18 cellular contexts compared by ENCODE assay signal in genomic region chr16:8912793-8913192, GRCh38. TPM values are rescaled to one million over a fixed set of nuclear protein-coding genes. Genes with fewer than 3 reads are reported as not detected.
DNase-seq lines count a peak whose midpoint lies in the region; ATAC-seq and TF ChIP-seq lines count a peak whose summit lies in the region.
"Had no signal": no experiment of that assay in that cellular context is flagged by ENCODE, and none has a peak within 500 bp of the region (broad histone marks: within the 10 kb centered on the region; RNA-seq: fewer than 3 reads in every experiment).

No MANE protein-coding gene starts in this region.

- no peak for DNase-seq in activated CD4-positive, alpha-beta T cell treated with anti-CD3 and anti-CD28 coated beads, Interleukin-2, amount 10 ng/mL, durations not matched to agents 24 days and 14 days
- no peak for DNase-seq in activated CD4-positive, alpha-beta T cell treated with anti-CD3 and anti-CD28 coated beads, Interleukin-2, amount 50 U/mL, for 1 hour
- no peak for DNase-seq in activated T-helper 1 cell treated with anti-CD3 and anti-CD28 coated beads, Interleukin-12 subunit alpha, Interleukin-12 subunit beta, Interleukin-2, Interleukin-4 antibody, amounts not matched to agents 30 ng/mL and 10 ng/mL and 1 ng/mL, durations not matched to agents 14 hours and 24 hours and 36 hours (ENCODE audit: low spot score)
- DNase-seq in stimulated activated naive CD8-positive, alpha-beta T cell treated with anti-CD3 and anti-CD28 coated beads, Interleukin-15, amount 100 ng/mL, for 72 hours: no peak
- DNase-seq in cortex of kidney (lab: John Stamatoyannopoulos, UW) (no peak), erythroblast (lab: John Stamatoyannopoulos, UW) (no peak)
- DNase-seq: KG1, NCI-H1092, NCI-H510A treated with DMSO at 0.1 percent for 48 hours, NCI-H82, Peyer's patch had no signal

- peaks cover 9% of the 10 kb centered on the region for H4K20me1 ChIP-seq in KMS-11 (ENCODE audit: insufficient read depth)

- no peaks in the 10 kb centered on the region for H3K9me3 Mint-ChIP-seq in activated CD4-positive, alpha-beta T cell treated with anti-CD3 and anti-CD28 coated beads, Interleukin-2, amount 10 ng/mL, durations not matched to agents 24 days and 14 days
- no peaks in the 10 kb centered on the region for H3K9me3 Mint-ChIP-seq in activated T-helper 1 cell treated with anti-CD3 and anti-CD28 coated beads, Interleukin-12 subunit alpha, Interleukin-12 subunit beta, Interleukin-2, Interleukin-4 antibody, amounts not matched to agents 30 ng/mL and 10 ng/mL and 1 ng/mL, durations not matched to agents 14 hours and 24 hours and 36 hours
- H3K9me3 Mint-ChIP-seq in stimulated activated naive CD8-positive, alpha-beta T cell treated with anti-CD3 and anti-CD28 coated beads, Interleukin-15, amount 100 ng/mL, for 72 hours: no peaks in the 10 kb centered on the region

- H3K9ac ChIP-seq in KMS-11: no peak overlapping the region
- H3K9ac ChIP-seq: BLaER1 had no signal

- no peak for TF ChIP-seq CTCF in KMS-11 (conservative IDR thresholded peaks at IDR 0.05; ENCODE audit: low read depth, low read length)

- H3K27ac Mint-ChIP-seq in activated CD4-positive, alpha-beta T cell treated with anti-CD3 and anti-CD28 coated beads, Interleukin-2, amount 10 ng/mL, durations not matched to agents 24 days and 14 days: peak overlapping the region; percentile 40
- peak overlapping the region; percentile 29 for H3K27ac Mint-ChIP-seq in activated T-helper 1 cell treated with anti-CD3 and anti-CD28 coated beads, Interleukin-12 subunit alpha, Interleukin-12 subunit beta, Interleukin-2, Interleukin-4 antibody, amounts not matched to agents 30 ng/mL and 10 ng/mL and 1 ng/mL, durations not matched to agents 14 hours and 24 hours and 36 hours
- H3K27ac Mint-ChIP-seq in stimulated activated naive CD8-positive, alpha-beta T cell treated with anti-CD3 and anti-CD28 coated beads, Interleukin-15, amount 100 ng/mL, for 72 hours: peak overlapping the region; percentile 16 to 19

- H3K36me3 Mint-ChIP-seq in activated CD4-positive, alpha-beta T cell treated with anti-CD3 and anti-CD28 coated beads, Interleukin-2, amount 10 ng/mL, durations not matched to agents 24 days and 14 days (ENCODE audit: low read depth): peaks cover 73% of the 10 kb centered on the region
- peaks cover 66% of the 10 kb centered on the region for H3K36me3 Mint-ChIP-seq in activated T-helper 1 cell treated with anti-CD3 and anti-CD28 coated beads, Interleukin-12 subunit alpha, Interleukin-12 subunit beta, Interleukin-2, Interleukin-4 antibody, amounts not matched to agents 30 ng/mL and 10 ng/mL and 1 ng/mL, durations not matched to agents 14 hours and 24 hours and 36 hours (ENCODE audit: low read depth)

- H3K4me1 ChIP-seq in KMS-11 (ENCODE audit: low read depth, poor library complexity, severe bottlenecking): peaks cover 79% of the 10 kb centered on the region

- peak overlapping the region; percentile 66 for H3K27ac ChIP-seq in KMS-11
- H3K27ac ChIP-seq: BLaER1 had no signal

- no peak for TF ChIP-seq POLR2A in erythroblast (IDR thresholded peaks at IDR 0.05; ENCODE audit: low read length)

- ATAC-seq in stimulated activated naive CD8-positive, alpha-beta T cell treated with anti-CD3 and anti-CD28 coated beads, Interleukin-15, amount 100 ng/mL, for 72 hours: no peak
- ATAC-seq in HG03520 (IDR thresholded peaks at IDR 0.05; ENCODE audit: unreplicated experiment): no peak
- ATAC-seq: Right ventricle myocardium inferior had no signal

- H3K27me3 Mint-ChIP-seq in activated CD4-positive, alpha-beta T cell treated with anti-CD3 and anti-CD28 coated beads, Interleukin-2, amount 10 ng/mL, durations not matched to agents 24 days and 14 days: no peaks in the 10 kb centered on the region
- no peaks in the 10 kb centered on the region for H3K27me3 Mint-ChIP-seq in activated T-helper 1 cell treated with anti-CD3 and anti-CD28 coated beads, Interleukin-12 subunit alpha, Interleukin-12 subunit beta, Interleukin-2, Interleukin-4 antibody, amounts not matched to agents 30 ng/mL and 10 ng/mL and 1 ng/mL, durations not matched to agents 14 hours and 24 hours and 36 hours (ENCODE audit: insufficient read depth)
- H3K27me3 Mint-ChIP-seq in stimulated activated naive CD8-positive, alpha-beta T cell treated with anti-CD3 and anti-CD28 coated beads, Interleukin-15, amount 100 ng/mL, for 72 hours: no peaks in the 10 kb centered on the region

- peaks cover 13% of the 10 kb centered on the region; the same call in 1 of the 2 replicates for H3K36me3 ChIP-seq in KMS-11 (ENCODE audit: insufficient read depth)

- peak overlapping the region; percentile 91 for H3K4me2 ChIP-seq in KMS-11
- H3K4me2 ChIP-seq: BLaER1 had no signal

- H3K79me2 ChIP-seq in KMS-11 (ENCODE audit: insufficient read depth, low read depth): peaks cover 47% of the 10 kb centered on the region; the same call in 1 of the 2 replicates

- peaks cover 46% of the 10 kb centered on the region for H3K4me1 Mint-ChIP-seq in activated CD4-positive, alpha-beta T cell treated with anti-CD3 and anti-CD28 coated beads, Interleukin-2, amount 10 ng/mL, durations not matched to agents 24 days and 14 days
- peaks cover 64% of the 10 kb centered on the region for H3K4me1 Mint-ChIP-seq in activated T-helper 1 cell treated with anti-CD3 and anti-CD28 coated beads, Interleukin-12 subunit alpha, Interleukin-12 subunit beta, Interleukin-2, Interleukin-4 antibody, amounts not matched to agents 30 ng/mL and 10 ng/mL and 1 ng/mL, durations not matched to agents 14 hours and 24 hours and 36 hours (ENCODE audit: low read depth)
- peaks cover 38% of the 10 kb centered on the region for H3K4me1 Mint-ChIP-seq in stimulated activated naive CD8-positive, alpha-beta T cell treated with anti-CD3 and anti-CD28 coated beads, Interleukin-15, amount 100 ng/mL, for 72 hours

- H3K4me3 Mint-ChIP-seq in activated CD4-positive, alpha-beta T cell treated with anti-CD3 and anti-CD28 coated beads, Interleukin-2, amount 10 ng/mL, durations not matched to agents 24 days and 14 days: no peak overlapping the region
- no peak overlapping the region for H3K4me3 Mint-ChIP-seq in activated T-helper 1 cell treated with anti-CD3 and anti-CD28 coated beads, Interleukin-12 subunit alpha, Interleukin-12 subunit beta, Interleukin-2, Interleukin-4 antibody, amounts not matched to agents 30 ng/mL and 10 ng/mL and 1 ng/mL, durations not matched to agents 14 hours and 24 hours and 36 hours
- no peak overlapping the region for H3K4me3 Mint-ChIP-seq in stimulated activated naive CD8-positive, alpha-beta T cell treated with anti-CD3 and anti-CD28 coated beads, Interleukin-15, amount 100 ng/mL, for 72 hours

- H3K27me3 ChIP-seq in KMS-11 (ENCODE audit: insufficient read depth, low read depth): no peaks in the 10 kb centered on the region
- H3K27me3 ChIP-seq: BLaER1, Peyer's patch had no signal

- H2AFZ ChIP-seq in KMS-11 (ENCODE audit: low read depth): no peak overlapping the region

- no peak overlapping the region for H3K4me3 ChIP-seq in KMS-11 (IDR thresholded peaks at IDR 0.05; ENCODE audit: insufficient read depth, low read depth, low read length)
- H3K4me3 ChIP-seq: BLaER1, Peyer's patch had no signal

- intact Hi-C loops in activated CD4-positive, alpha-beta T cell treated with anti-CD3 and anti-CD28 coated beads, Interleukin-2, amount 10 ng/mL, durations not matched to agents 24 days and 14 days (cut with micrococcal nuclease): no loop called here
- intact Hi-C loops in activated T-helper 1 cell treated with anti-CD3 and anti-CD28 coated beads, Interleukin-12 subunit alpha, Interleukin-12 subunit beta, Interleukin-2, Interleukin-4 antibody, amounts not matched to agents 30 ng/mL and 10 ng/mL and 1 ng/mL, durations not matched to agents 14 hours and 24 hours and 36 hours (cut with micrococcal nuclease): no loop called here

RNA-seq across cellular contexts. Expression of gene LITAFD, which starts 30.6 kb away (rescaled TPM):
- not detected in 2 replicates for total RNA-seq in activated CD4-positive, alpha-beta T cell treated with anti-CD3 and anti-CD28 coated beads, Interleukin-2, amount 10 ng/mL, durations not matched to agents 24 days and 14 days
- not detected in 2 replicates for total RNA-seq in activated T-helper 1 cell treated with anti-CD3 and anti-CD28 coated beads, Interleukin-12 subunit alpha, Interleukin-12 subunit beta, Interleukin-2, Interleukin-4 antibody, amounts not matched to agents 30 ng/mL and 10 ng/mL and 1 ng/mL, durations not matched to agents 14 hours and 24 hours and 36 hours
- total RNA-seq: A172, H1, MCF 10A, Peyer's patch, Right ventricle myocardium inferior had no signal

RNA-seq across cellular contexts. Expression of gene CARHSP1, which starts 44.0 kb away (rescaled TPM):
- total RNA-seq in activated CD4-positive, alpha-beta T cell treated with anti-CD3 and anti-CD28 coated beads, Interleukin-2, amount 10 ng/mL, durations not matched to agents 24 days and 14 days: 67.7 and 73.3 TPM in 2 replicates
- 79.4 and 80.5 TPM in 2 replicates for total RNA-seq in activated T-helper 1 cell treated with anti-CD3 and anti-CD28 coated beads, Interleukin-12 subunit alpha, Interleukin-12 subunit beta, Interleukin-2, Interleukin-4 antibody, amounts not matched to agents 30 ng/mL and 10 ng/mL and 1 ng/mL, durations not matched to agents 14 hours and 24 hours and 36 hours

RNA-seq across cellular contexts. Expression of gene USP7, which starts 50.9 kb away (rescaled TPM):
- total RNA-seq in activated CD4-positive, alpha-beta T cell treated with anti-CD3 and anti-CD28 coated beads, Interleukin-2, amount 10 ng/mL, durations not matched to agents 24 days and 14 days: 180 and 186 TPM in 2 replicates
- 184 and 188 TPM in 2 replicates for total RNA-seq in activated T-helper 1 cell treated with anti-CD3 and anti-CD28 coated beads, Interleukin-12 subunit alpha, Interleukin-12 subunit beta, Interleukin-2, Interleukin-4 antibody, amounts not matched to agents 30 ng/mL and 10 ng/mL and 1 ng/mL, durations not matched to agents 14 hours and 24 hours and 36 hours
